Comparison of ENCODE assay signal across 14 cellular contexts in genomic region chr9:132978451-132979087, GRCh38. TPM values are rescaled to one million over a fixed set of nuclear protein-coding genes. Genes with fewer than 3 reads are reported as not detected.
DNase-seq lines count a peak whose midpoint lies in the region; ATAC-seq lines count a peak whose summit lies in the region.
"Had no signal": no experiment of that assay in that cellular context is flagged by ENCODE, and none has a peak within 500 bp of the region (broad histone marks: within the 10 kb centered on the region; RNA-seq: fewer than 3 reads in every experiment).

TSS of gene GFI1B (plus strand) at chr9:132978694. CDS start at chr9:132986679, 7,985 bp downstream.

- peak within 1 kb of the TSS; percentile 27; the same call in 1 of the 2 replicates for H3K27ac ChIP-seq in Karpas-422 (ENCODE audit: low read length)

- H3K27me3 ChIP-seq in Karpas-422 (ENCODE audit: low read length): no peaks in the 10 kb centered on the region

- H2AFZ ChIP-seq in Karpas-422 (ENCODE audit: low read length): no peak within 1 kb of the TSS; the same call in 1 of the 2 replicates

- POLR2A ChIA-PET in naive thymus-derived CD8-positive, alpha-beta T cell (lab: Charles Lee): no interaction called here

- no peaks in the 10 kb centered on the region for H3K36me3 Mint-ChIP-seq in activated naive CD8-positive, alpha-beta T cell treated with anti-CD3 and anti-CD28 coated beads for 36 hours
- no peaks in the 10 kb centered on the region for H3K36me3 Mint-ChIP-seq in naive thymus-derived CD8-positive, alpha-beta T cell
- H3K36me3 Mint-ChIP-seq: brain had no signal

- no peaks in the 10 kb centered on the region for H3K9me2 ChIP-seq in Karpas-422 (replicated peaks; ENCODE audit: insufficient read depth, low read length)

- H3K36me3 ChIP-seq in Karpas-422 (ENCODE audit: insufficient read depth, low read length): no peaks in the 10 kb centered on the region

- peak within 1 kb of the TSS; percentile 56 for H3K4me2 ChIP-seq in Karpas-422 (ENCODE audit: low read depth, low read length, poor library complexity, severe bottlenecking)

- H3K9me3 Mint-ChIP-seq in activated naive CD8-positive, alpha-beta T cell treated with anti-CD3 and anti-CD28 coated beads for 36 hours: no peaks in the 10 kb centered on the region
- H3K9me3 Mint-ChIP-seq in naive thymus-derived CD8-positive, alpha-beta T cell: no peaks in the 10 kb centered on the region

- peak within 1 kb of the TSS; percentile 48 for H3K9ac ChIP-seq in Karpas-422 (ENCODE audit: low read length)

- no peaks in the 10 kb centered on the region for H3K9me3 ChIP-seq in Karpas-422 (ENCODE audit: low read length)

- H3K4me1 Mint-ChIP-seq in activated naive CD8-positive, alpha-beta T cell treated with anti-CD3 and anti-CD28 coated beads for 36 hours: peaks cover 6% of the 10 kb centered on the region
- H3K4me1 Mint-ChIP-seq in naive thymus-derived CD8-positive, alpha-beta T cell: peaks cover 4 to 23% (median 9%) of the 10 kb centered on the region in 4 donors
- H3K4me1 Mint-ChIP-seq: neural crest cell had no signal

- peak within 1 kb of the TSS; percentile 32; the same call in 1 of the 2 replicates for H3K4me3 ChIP-seq in Karpas-422 (ENCODE audit: low read length)

- no peak within 1 kb of the TSS for H3K27ac Mint-ChIP-seq in activated naive CD8-positive, alpha-beta T cell treated with anti-CD3 and anti-CD28 coated beads for 36 hours
- peak within 1 kb of the TSS in 1 of 10 donors; percentile 29 for H3K27ac Mint-ChIP-seq in naive thymus-derived CD8-positive, alpha-beta T cell
- H3K27ac Mint-ChIP-seq: brain had no signal

- ATAC-seq in naive thymus-derived CD8-positive, alpha-beta T cell: no peak
- ATAC-seq in GM21786 (IDR thresholded peaks at IDR 0.05; ENCODE audit: unreplicated experiment) (no peak), GM18511 (IDR thresholded peaks at IDR 0.05; ENCODE audit: unreplicated experiment) (no peak), esophagus mucosa (no peak)

- H3K4me3 Mint-ChIP-seq in activated naive CD8-positive, alpha-beta T cell treated with anti-CD3 and anti-CD28 coated beads for 36 hours: peak within 1 kb of the TSS; percentile 22
- H3K4me3 Mint-ChIP-seq in naive thymus-derived CD8-positive, alpha-beta T cell: peak within 1 kb of the TSS in 7 of 10 donors; percentile 4 to 63 (median 31)
- H3K4me3 Mint-ChIP-seq: neural crest cell had no signal

- no peaks in the 10 kb centered on the region for H4K20me1 ChIP-seq in Karpas-422 (ENCODE audit: insufficient read depth, low read depth, low read length)

- peak; percentile 54 for DNase-seq in DMS53 (lab: John Stamatoyannopoulos, UW)
- no peak for DNase-seq in DMS53 treated with DMSO at 0.1 percent for 48 hours (lab: John Stamatoyannopoulos, UW; ENCODE audit: unreplicated experiment)
- peak; percentile 82 for DNase-seq in Karpas-422
- no peak for DNase-seq in activated naive CD8-positive, alpha-beta T cell treated with anti-CD3 and anti-CD28 coated beads for 36 hours
- DNase-seq in naive thymus-derived CD8-positive, alpha-beta T cell: no peak
- DNase-seq: 8988T; MM.1S; stimulated activated CD4-positive, alpha-beta T cell treated with anti-CD3 and anti-CD28 coated beads, Interleukin-12 subunit alpha, Interleukin-12 subunit beta, amount 100 ng/mL, for 4 hours; stimulated activated CD8-positive, alpha-beta memory T cell treated with anti-CD3 and anti-CD28 coated beads, Interleukin-4, amount 100 ng/mL, for 48 hours had no signal

- no peaks in the 10 kb centered on the region for H3K79me2 ChIP-seq in Karpas-422 (ENCODE audit: low read length)

- peaks cover 29% of the 10 kb centered on the region for H3K4me1 ChIP-seq in Karpas-422 (ENCODE audit: low read length)

- peaks cover 74% of the 10 kb centered on the region for H3K27me3 Mint-ChIP-seq in activated naive CD8-positive, alpha-beta T cell treated with anti-CD3 and anti-CD28 coated beads for 36 hours
- peaks cover 27 to 81% (median 44%) of the 10 kb centered on the region in 5 donors for H3K27me3 Mint-ChIP-seq in naive thymus-derived CD8-positive, alpha-beta T cell

RNA-seq across cellular contexts. Expression of gene GFI1B, which starts in this region (rescaled TPM):
- 6.0 and 6.5 TPM in 2 replicates for total RNA-seq in Karpas-422 (2014; rRNA removed; shearing (Covaris generic); ENCODE audit: low replicate concordance)
- total RNA-seq in activated naive CD8-positive, alpha-beta T cell treated with anti-CD3 and anti-CD28 coated beads for 36 hours: not detected
- total RNA-seq in naive thymus-derived CD8-positive, alpha-beta T cell: under 1 TPM in 1 of 2 experiments, not detected in 1; 0.39 TPM
- under 1 TPM in 1 of 3 donors, not detected in 2; 0.16 TPM for polyA plus RNA-seq in naive thymus-derived CD8-positive, alpha-beta T cell
- total RNA-seq in esophagus mucosa: not detected
- total RNA-seq: neural crest cell had no signal

Comparison
In these comparisons a context has a peak if more than half of its experiments do, and no peak if none do; other contexts are left out.
1. DNase-seq: peak in DMS53 (single experiment) and Karpas-422 (single experiment); none in DMS53 treated with DMSO at 0.1 percent for 48 hours (single experiment), activated naive CD8-positive, alpha-beta T cell treated with anti-CD3 and anti-CD28 coated beads for 36 hours (single experiment) and naive thymus-derived CD8-positive, alpha-beta T cell (0 of 10).